16 cellular contexts compared by ENCODE assay signal in the genomic region with DNA sequence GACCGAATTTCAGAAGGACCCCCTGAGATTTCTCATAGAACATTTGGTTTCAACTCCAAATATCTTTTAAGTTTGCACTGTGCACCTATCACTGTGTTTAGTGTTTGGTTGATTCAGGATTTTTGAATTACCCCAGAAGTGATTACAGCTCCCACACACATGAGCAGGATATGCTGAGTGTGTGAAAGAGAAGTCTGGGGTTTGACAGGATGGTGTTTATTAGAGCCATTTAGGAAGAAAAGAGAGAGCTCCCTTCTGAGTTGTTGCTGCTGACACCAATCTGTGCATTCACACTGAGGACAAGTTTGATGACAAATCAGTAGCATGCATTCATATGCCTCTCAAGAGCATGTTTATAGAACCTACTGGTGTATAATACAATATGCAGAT.
DNase-seq lines count a peak whose midpoint lies in the region; FAIRE-seq and TF ChIP-seq lines count a peak whose summit lies in the region.
"Had no signal": no experiment of that assay in that cellular context is flagged by ENCODE, and none has a peak within 500 bp of the region (broad histone marks: within the 10 kb centered on the region; RNA-seq: fewer than 3 reads in every experiment).

No MANE protein-coding gene starts in this region.

- H3K56ac ChIP-seq in mesendoderm (ENCODE audit: low read length) = no peak overlapping the region

- no peak overlapping the region for H4K8ac ChIP-seq in mesendoderm (ENCODE audit: low read depth, low read length)

- no peak overlapping the region for H4K5ac ChIP-seq in mesendoderm (ENCODE audit: low read length)

- H3F3A ChIP-seq in PC-9 (ENCODE audit: insufficient read depth, low read depth) = peaks cover 24% of the 10 kb centered on the region

- TSS peak; percentile 71 for BruUV-seq in PC-9 (replicated peaks; lab: Mats Ljungman, UMichigan)

- intact Hi-C loops in PC-9 (cut with micrococcal nuclease; ENCODE audit: unreplicated experiment) = loop anchor here (1.0 to 2.0 kb wide), 2 partner anchors 38 to 57 kb away; no protein-coding TSS in a partner anchor

- no peak overlapping the region for H2BK5ac ChIP-seq in mesendoderm (ENCODE audit: low read length)

- no peaks in the 10 kb centered on the region for H4K20me1 ChIP-seq in PC-9 (ENCODE audit: insufficient read depth)

- H3K9ac ChIP-seq in mesendoderm (ENCODE audit: low read length) = no peak overlapping the region
- H3K9ac ChIP-seq: neural progenitor cell had no signal

- TF ChIP-seq CTCF in PC-9 (conservative IDR thresholded peaks at IDR 0.05) (no peak), coronary artery (IDR thresholded peaks at IDR 0.05) (no peak)

- H2AFZ ChIP-seq in ACC112 (ENCODE audit: low read length, unreplicated experiment) = no peak overlapping the region
- H2AFZ ChIP-seq in PC-9 = peak overlapping the region; percentile 18
- H2AFZ ChIP-seq: neural progenitor cell had no signal

- H3K79me1 ChIP-seq in mesendoderm (ENCODE audit: low read length) = no peaks in the 10 kb centered on the region

- H3K36me3 ChIP-seq in ACC112 (ENCODE audit: insufficient read depth, low read length) = no peaks in the 10 kb centered on the region
- 0 out of 2 replicates have a peak, but pooled peaks cover 3% of the 10 kb centered on the region for H3K36me3 ChIP-seq in PC-9 (ENCODE audit: low read depth)
- no peaks in the 10 kb centered on the region for H3K36me3 ChIP-seq in mesendoderm (ENCODE audit: control insufficient read depth, insufficient read depth, low read length)
- H3K36me3 ChIP-seq: neural progenitor cell, spleen had no signal

- H3K4me2 ChIP-seq in PC-9 (peak overlapping the region; percentile 54), mesendoderm (ENCODE audit: low read length) (no peak overlapping the region)
- H3K4me2 ChIP-seq: neural progenitor cell had no signal

- DNase-seq in PC-9 (no peak), coronary artery (ENCODE audit: low spot score) (no peak), mesendoderm (no peak), anterior cingulate cortex (lab: John Stamatoyannopoulos, UW) (no peak), HTR-8/SVneo (ENCODE audit: insufficient read length, low spot score) (no peak)
- DNase-seq in stimulated activated CD4-positive, alpha-beta T cell treated with anti-CD3 and anti-CD28 coated beads, Interleukin-4, amount 100 ng/mL, for 24 hours = no peak
- no peak for DNase-seq in activated CD4-positive, alpha-beta T cell treated with anti-CD3 and anti-CD28 coated beads for 4 hours
- DNase-seq: effector CD8-positive, alpha-beta T cell; KG1; NCI-H1436 treated with DMSO at 0.1 percent for 48 hours; NCI-H526; spleen; trophoblast cell had no signal

- H3K27me3 ChIP-seq in ACC112 (ENCODE audit: insufficient read depth, low read length) (no peaks in the 10 kb centered on the region), PC-9 (ENCODE audit: insufficient read depth, low read depth) (no peaks in the 10 kb centered on the region), mesendoderm (ENCODE audit: insufficient read depth, low read length, poor library complexity) (no peaks in the 10 kb centered on the region)
- H3K27me3 ChIP-seq: neural progenitor cell had no signal

- WGBS in mesendoderm (ENCODE audit: extremely low coverage, insufficient coverage, low lambda C conversion rate) = no CpG with 5 or more reads among the region's 1 CpG

- POLR2A ChIA-PET in PC-9 (lab: Charles Lee; ENCODE audit: unreplicated experiment) = interaction anchor here (0.5 to 0.7 kb wide), 3 partner anchors 28 to 118 kb away, joined by 4 to 8 read pairs (median 6); a partner anchor contains a TSS

- peaks cover 14% of the 10 kb centered on the region; the same call in 1 of the 2 replicates for H3K9me3 ChIP-seq in PC-9 (ENCODE audit: insufficient read depth, low read depth)
- H3K9me3 ChIP-seq: spleen had no signal

- CTCF ChIA-PET in PC-9 (lab: Charles Lee) = interaction anchor here (0.7 to 2.0 kb wide), 4 partner anchors 60 to 1544 kb away, joined by 3 to 6 read pairs (median 4); no protein-coding TSS in a partner anchor

- H3K79me2 ChIP-seq in ACC112 (ENCODE audit: control insufficient read depth, insufficient read depth, low read length, unreplicated experiment) (no peaks in the 10 kb centered on the region), PC-9 (ENCODE audit: low read depth) (no peaks in the 10 kb centered on the region), mesendoderm (ENCODE audit: control insufficient read depth, insufficient read depth, low read length) (no peaks in the 10 kb centered on the region)

- H3K4me3 ChIP-seq in ACC112 (ENCODE audit: low read depth, low read length) = peak overlapping the region; percentile 13; the same call in 1 of the 2 replicates
- no peak overlapping the region; the same call in 1 of the 2 replicates for H3K4me3 ChIP-seq in PC-9
- H3K4me3 ChIP-seq in coronary artery = peak overlapping the region; percentile 31
- H3K4me3 ChIP-seq in mesendoderm (ENCODE audit: low read length) = no peak overlapping the region
- H3K4me3 ChIP-seq: neural progenitor cell, spleen had no signal

- no peak overlapping the region for H2BK120ac ChIP-seq in mesendoderm (ENCODE audit: low read depth, low read length)

- H2AK5ac ChIP-seq in mesendoderm (ENCODE audit: low read length) = no peak overlapping the region

- no peak overlapping the region for H2BK15ac ChIP-seq in mesendoderm (replicated peaks; ENCODE audit: low read depth)

- H3K27ac ChIP-seq in ACC112 (ENCODE audit: low read depth, low read length) (peak overlapping the region; percentile 99), PC-9 (peak overlapping the region; percentile 83), coronary artery (peak overlapping the region; percentile 43 to 80), mesendoderm (ENCODE audit: low read depth, low read length) (no peak overlapping the region)
- H3K27ac ChIP-seq: neural progenitor cell, spleen had no signal

- H3K18ac ChIP-seq in mesendoderm (ENCODE audit: low read length) = peak overlapping the region; percentile 82

- H3K23ac ChIP-seq in mesendoderm (ENCODE audit: low read length) = no peak overlapping the region

- H3K4me1 ChIP-seq in ACC112 (ENCODE audit: control insufficient read depth, insufficient read depth, low read length, unreplicated experiment) = peaks cover 57% of the 10 kb centered on the region
- peaks cover 39% of the 10 kb centered on the region for H3K4me1 ChIP-seq in PC-9 (replicated peaks; ENCODE audit: insufficient read depth)
- no peaks in the 10 kb centered on the region for H3K4me1 ChIP-seq in mesendoderm (ENCODE audit: control insufficient read depth, low read depth, low read length)
- H3K4me1 ChIP-seq: neural progenitor cell, spleen had no signal

- H3K4ac ChIP-seq in mesendoderm (ENCODE audit: low read depth, low read length) = no peak overlapping the region

- H3K9me2 ChIP-seq in PC-9 (ENCODE audit: insufficient read depth) = no peaks in the 10 kb centered on the region

- FAIRE-seq in HTR-8/SVneo (lab: Jason Lieb, UNC) = no peak
- FAIRE-seq: TTC549 had no signal

Comparison
In these comparisons a context has a peak if more than half of its experiments do, and no peak if none do; other contexts are left out.
1. H3K4me3 ChIP-seq: peak in ACC112 (single experiment) and coronary artery (single experiment); none in PC-9 (single experiment) and mesendoderm (single experiment).